8 cellular contexts compared by ENCODE assay signal in the genomic region with DNA sequence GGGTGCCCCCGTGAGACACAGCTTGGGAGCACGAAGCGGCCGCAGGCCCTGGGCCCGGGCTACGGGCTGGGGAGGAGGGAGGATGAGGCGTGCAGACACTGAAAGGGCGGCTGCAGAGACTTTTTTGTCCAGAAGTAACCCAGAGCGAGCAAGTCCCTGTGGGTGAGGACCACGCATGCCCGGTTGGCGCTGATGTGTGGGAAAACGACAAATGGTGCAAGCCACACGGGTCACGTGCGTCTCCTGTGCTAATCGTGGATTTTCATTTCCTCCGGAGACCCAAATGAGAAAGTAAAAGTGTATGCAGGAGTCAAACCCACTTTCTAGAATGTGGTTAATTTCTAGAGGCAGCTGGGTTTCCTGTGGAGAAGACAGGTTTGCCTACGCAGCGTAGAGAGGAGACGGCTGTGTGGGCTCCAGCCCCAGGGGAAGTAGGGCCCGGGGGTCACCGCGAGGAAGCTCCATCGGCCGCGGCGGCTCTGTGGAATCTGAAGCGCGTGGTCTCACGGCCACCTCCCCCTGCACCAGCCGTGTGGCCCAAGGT. TPM values are rescaled to one million over a fixed set of nuclear protein-coding genes. Genes with fewer than 3 reads are reported as not detected.
DNase-seq lines count a peak whose midpoint lies in the region; ATAC-seq and TF ChIP-seq lines count a peak whose summit lies in the region.
"Had no signal": no experiment of that assay in that cellular context is flagged by ENCODE, and none has a peak within 500 bp of the region (broad histone marks: within the 10 kb centered on the region; RNA-seq: fewer than 3 reads in every experiment).

No MANE protein-coding gene starts in this region.

- H3K36me3 Mint-ChIP-seq in memory B cell = peaks cover 3% of the 10 kb centered on the region

- H3K9me3 Mint-ChIP-seq in memory B cell = no peaks in the 10 kb centered on the region
- H3K9me3 Mint-ChIP-seq: T-helper 1 cell treated with Interleukin-12 subunit alpha and Interleukin-12 subunit beta and Interleukin-4 antibody, amounts not matched to agents 30 μg/mL and 1 μg/mL, for 36 hours had no signal

- peaks cover 9% of the 10 kb centered on the region for H3K4me1 ChIP-seq in upper lobe of right lung

- no peaks in the 10 kb centered on the region for H3K36me3 ChIP-seq in upper lobe of right lung

- no peak overlapping the region for H3K27ac ChIP-seq in upper lobe of right lung

- H3K4me3 Mint-ChIP-seq in memory B cell = peak overlapping the region; percentile 96
- H3K4me3 Mint-ChIP-seq: T-helper 1 cell treated with Interleukin-12 subunit alpha and Interleukin-12 subunit beta and Interleukin-4 antibody, amounts not matched to agents 30 μg/mL and 1 μg/mL, for 36 hours had no signal

- peak; percentile 58 for DNase-seq in activated CD8-positive, alpha-beta memory T cell treated with anti-CD3 and anti-CD28 coated beads, Interleukin-2, amount 50 U/mL, for 4 hours
- peak in 1 of 2 donors; percentile 50 for DNase-seq in memory B cell (ENCODE audit: low spot score in 2 of 2)
- DNase-seq in upper lobe of right lung = peak; percentile 85
- DNase-seq in occipital lobe (lab: John Stamatoyannopoulos, UW) = no peak
- no peak for DNase-seq in NCI-H2227 (lab: John Stamatoyannopoulos, UW; ENCODE audit: unreplicated experiment)

- no peaks in the 10 kb centered on the region for H3K9me3 ChIP-seq in upper lobe of right lung

- H3K27me3 ChIP-seq in upper lobe of right lung = no peaks in the 10 kb centered on the region

- no peak for TF ChIP-seq CTCF in upper lobe of right lung (IDR thresholded peaks at IDR 0.05)

- H3K27me3 Mint-ChIP-seq in memory B cell = no peaks in the 10 kb centered on the region

- ATAC-seq in GM19452 (IDR thresholded peaks at IDR 0.05; ENCODE audit: unreplicated experiment) (peak; percentile 95), HG03457 (IDR thresholded peaks at IDR 0.05; ENCODE audit: unreplicated experiment) (peak; percentile 94), memory B cell (ENCODE audit: low read depth) (peak; percentile 87), upper lobe of right lung (peak; percentile 76)

- peak overlapping the region; percentile 85 for H3K27ac Mint-ChIP-seq in memory B cell
- H3K27ac Mint-ChIP-seq: T-helper 1 cell treated with Interleukin-12 subunit alpha and Interleukin-12 subunit beta and Interleukin-4 antibody, amounts not matched to agents 30 μg/mL and 1 μg/mL, for 36 hours had no signal

- intact Hi-C loops in upper lobe of right lung (cut with DNase I) = no loop called here

- H3K4me1 Mint-ChIP-seq in memory B cell = peaks cover 10% of the 10 kb centered on the region

- H3K4me3 ChIP-seq in upper lobe of right lung = peak overlapping the region; percentile 29

RNA-seq across cellular contexts. Expression of gene DLL1, which starts 19.0 kb away (rescaled TPM):
- total RNA-seq in upper lobe of right lung (14.6 TPM), occipital lobe (11.9 TPM)

RNA-seq across cellular contexts. Expression of gene FAM120B, which starts 34.7 kb away (rescaled TPM):
- total RNA-seq in upper lobe of right lung = 26.1 TPM
- 62.4 TPM for total RNA-seq in occipital lobe

Comparison
In these comparisons a context has a peak if more than half of its experiments do, and no peak if none do; other contexts are left out.
1. DNase-seq: peak in activated CD8-positive, alpha-beta memory T cell treated with anti-CD3 and anti-CD28 coated beads, Interleukin-2, amount 50 U/mL, for 4 hours (single experiment) and upper lobe of right lung (single experiment); none in occipital lobe (single experiment) and NCI-H2227 (single experiment).
2. Peak in every context shown above with its lines, with median percentiles within 50 percentile points of each other: ATAC-seq.